9 cellular contexts compared by ENCODE assay signal in the genomic region with DNA sequence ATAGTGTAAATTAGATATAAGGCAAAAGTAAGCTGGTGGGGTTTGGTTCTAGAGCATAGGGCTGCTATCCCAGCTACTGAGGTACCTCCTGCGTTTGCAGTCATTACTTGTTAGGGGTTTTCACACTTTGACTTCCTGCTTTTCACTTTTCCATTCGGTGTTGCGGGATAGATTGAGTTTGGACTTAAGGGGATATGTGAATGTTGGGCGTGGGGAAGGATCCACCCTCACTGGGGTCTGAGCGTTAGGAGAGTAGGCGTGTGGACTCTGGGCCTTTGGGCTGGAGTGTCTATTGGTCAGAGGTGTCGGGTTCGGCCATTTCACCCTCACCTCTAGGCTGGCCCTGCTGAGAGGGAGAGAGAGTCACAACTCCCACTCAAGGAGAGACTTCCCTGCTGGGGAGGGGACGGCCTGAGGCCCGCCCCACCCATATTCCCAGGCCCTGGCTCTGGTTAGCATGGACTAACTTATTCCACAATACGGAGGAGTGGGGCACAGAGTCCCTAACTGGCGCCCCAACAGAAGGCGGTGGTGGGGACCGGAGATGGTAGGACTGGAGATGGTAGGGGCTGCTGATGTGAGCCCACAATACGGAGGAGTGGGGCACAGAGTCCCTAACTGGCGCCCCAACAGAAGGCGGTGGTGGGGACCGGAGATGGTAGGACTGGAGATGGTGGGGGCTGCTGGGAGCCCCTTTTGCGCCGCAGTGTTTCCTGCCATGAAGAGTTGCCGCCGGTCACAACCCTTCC. TPM values are rescaled to one million over a fixed set of nuclear protein-coding genes. Genes with fewer than 3 reads are reported as not detected.
DNase-seq lines count a peak whose midpoint lies in the region; ATAC-seq and TF ChIP-seq lines count a peak whose summit lies in the region.
"Had no signal": no experiment of that assay in that cellular context is flagged by ENCODE, and none has a peak within 500 bp of the region (broad histone marks: within the 10 kb centered on the region; RNA-seq: fewer than 3 reads in every experiment).

No MANE protein-coding gene starts in this region.

- intact Hi-C loops in natural killer cell (cut with micrococcal nuclease) = loop anchor here (2.0 to 5.0 kb wide), 2 partner anchors 31 to 36 kb away; partner anchors contain the start of genes PCED1A and VPS16

- H3K9me3 Mint-ChIP-seq in natural killer cell = no peaks in the 10 kb centered on the region

- POLR2A ChIA-PET in AG04449 (lab: Yijun Ruan, JAX) = interaction anchor here (0.6 kb wide), 1 partner anchor 131 kb away, joined by 4 read pairs; no protein-coding TSS in a partner anchor

- no peaks in the 10 kb centered on the region for H3K27me3 Mint-ChIP-seq in natural killer cell (ENCODE audit: low read depth in 2 of 2)

- no peak for TF ChIP-seq CTCF in AG04449 (IDR thresholded peaks at IDR 0.05; ENCODE audit: insufficient read depth, low read length, missing control alignments)
- no peak for TF ChIP-seq CTCF in HL-60 (IDR thresholded peaks at IDR 0.05; ENCODE audit: insufficient read depth, low read length)
- TF ChIP-seq CTCF in choroid plexus epithelial cell (conservative IDR thresholded peaks at IDR 0.05; ENCODE audit: low read depth, low read length) = no peak
- TF ChIP-seq CTCF in natural killer cell (IDR thresholded peaks at IDR 0.05) = no peak

- CTCF ChIA-PET in AG04449 (lab: Yijun Ruan, JAX) = interaction anchor here (1.1 to 2.0 kb wide), 2 partner anchors 20 to 129 kb away, joined by 4 to 11 read pairs; no protein-coding TSS in a partner anchor

- ATAC-seq in natural killer cell (no peak), HG03097 (IDR thresholded peaks at IDR 0.05; ENCODE audit: low FRiP score, unreplicated experiment) (no peak)

- H3K36me3 Mint-ChIP-seq in natural killer cell = no peaks in the 10 kb centered on the region

- H3K4me1 Mint-ChIP-seq in natural killer cell = peaks cover 70 to 74% of the 10 kb centered on the region in 2 donors

- H3K4me3 ChIP-seq in AG04449 (ENCODE audit: low read depth, low read length) (peak overlapping the region; percentile 75), HL-60 (replicated peaks; ENCODE audit: insufficient read depth, low read length) (peak overlapping the region; percentile 93), choroid plexus epithelial cell (ENCODE audit: low read depth, low read length) (peak overlapping the region; percentile 83)

- no peak overlapping the region; the same call in 1 of the 2 replicates for H3K27ac ChIP-seq in HL-60 (replicated peaks)

- H3K27ac Mint-ChIP-seq in natural killer cell = peak overlapping the region; percentile 74 to 85

- H3K27me3 ChIP-seq in HL-60 (ENCODE audit: insufficient read depth, poor library complexity, severe bottlenecking) = no peaks in the 10 kb centered on the region

- peak overlapping the region; percentile 91 for H3K4me3 Mint-ChIP-seq in natural killer cell

- DNase-seq in AG04449 (ENCODE audit: low read depth, low spot score) (no peak), HL-60 (ENCODE audit: low read depth in 1 of 2, low spot score in 1 of 2) (no peak), choroid plexus epithelial cell (ENCODE audit: low read depth) (peak; percentile 27), natural killer cell (no peak), NCI-H146 (lab: John Stamatoyannopoulos, UW) (no peak), SK-N-DZ (ENCODE audit: low spot score) (no peak), NCI-H82 (lab: John Stamatoyannopoulos, UW) (no peak)

RNA-seq across cellular contexts. Expression of gene PTPRA, which starts 1.6 kb away (rescaled TPM):
- 100 to 1,000 TPM; 125 to 172 (median 141) TPM for total RNA-seq in natural killer cell
- polyA plus RNA-seq in SK-N-DZ (2014; cell fraction: cytosol; rRNA removed) = 29.1 and 34.2 TPM in 2 replicates
- polyA plus RNA-seq in SK-N-DZ (2014; cell fraction: nucleus; rRNA removed) = 33.3 and 63.1 TPM in 2 replicates

RNA-seq across cellular contexts. Expression of gene VPS16, which starts 31.2 kb away (rescaled TPM):
- total RNA-seq in natural killer cell = 100 to 1,000 TPM; 108 to 118 (median 109) TPM
- polyA plus RNA-seq in SK-N-DZ (2014; cell fraction: cytosol; rRNA removed) = 58.3 and 61.7 TPM in 2 replicates
- polyA plus RNA-seq in SK-N-DZ (2014; cell fraction: nucleus; rRNA removed) = 219 and 221 TPM in 2 replicates

RNA-seq across cellular contexts. Expression of gene PCED1A, which starts 31.3 kb away (rescaled TPM):
- total RNA-seq in natural killer cell = 10 to 100 TPM; 70.3 to 76.5 (median 71.1) TPM
- polyA plus RNA-seq in SK-N-DZ (2014; cell fraction: cytosol; rRNA removed) = 62.0 and 73.3 TPM in 2 replicates
- 352 and 364 TPM in 2 replicates for polyA plus RNA-seq in SK-N-DZ (2014; cell fraction: nucleus; rRNA removed)

RNA-seq across cellular contexts. Expression of gene TMEM239, which starts 55.6 kb away (rescaled TPM):
- total RNA-seq in natural killer cell = not detected
- not detected in 2 replicates for polyA plus RNA-seq in SK-N-DZ (2014; cell fraction: cytosol; rRNA removed)
- polyA plus RNA-seq in SK-N-DZ (2014; cell fraction: nucleus; rRNA removed) = not detected in 2 replicates
- total RNA-seq: myocyte had no signal

RNA-seq across cellular contexts. Expression of gene C20orf141, which starts 56.9 kb away (rescaled TPM):
- not detected for total RNA-seq in natural killer cell
- polyA plus RNA-seq in SK-N-DZ (2014; cell fraction: cytosol; rRNA removed) = not detected in 2 replicates
- polyA plus RNA-seq in SK-N-DZ (2014; cell fraction: nucleus; rRNA removed) = not detected in 2 replicates
- total RNA-seq: myocyte had no signal
